ENCODE assay signal across 8 cellular contexts in the genomic region with DNA sequence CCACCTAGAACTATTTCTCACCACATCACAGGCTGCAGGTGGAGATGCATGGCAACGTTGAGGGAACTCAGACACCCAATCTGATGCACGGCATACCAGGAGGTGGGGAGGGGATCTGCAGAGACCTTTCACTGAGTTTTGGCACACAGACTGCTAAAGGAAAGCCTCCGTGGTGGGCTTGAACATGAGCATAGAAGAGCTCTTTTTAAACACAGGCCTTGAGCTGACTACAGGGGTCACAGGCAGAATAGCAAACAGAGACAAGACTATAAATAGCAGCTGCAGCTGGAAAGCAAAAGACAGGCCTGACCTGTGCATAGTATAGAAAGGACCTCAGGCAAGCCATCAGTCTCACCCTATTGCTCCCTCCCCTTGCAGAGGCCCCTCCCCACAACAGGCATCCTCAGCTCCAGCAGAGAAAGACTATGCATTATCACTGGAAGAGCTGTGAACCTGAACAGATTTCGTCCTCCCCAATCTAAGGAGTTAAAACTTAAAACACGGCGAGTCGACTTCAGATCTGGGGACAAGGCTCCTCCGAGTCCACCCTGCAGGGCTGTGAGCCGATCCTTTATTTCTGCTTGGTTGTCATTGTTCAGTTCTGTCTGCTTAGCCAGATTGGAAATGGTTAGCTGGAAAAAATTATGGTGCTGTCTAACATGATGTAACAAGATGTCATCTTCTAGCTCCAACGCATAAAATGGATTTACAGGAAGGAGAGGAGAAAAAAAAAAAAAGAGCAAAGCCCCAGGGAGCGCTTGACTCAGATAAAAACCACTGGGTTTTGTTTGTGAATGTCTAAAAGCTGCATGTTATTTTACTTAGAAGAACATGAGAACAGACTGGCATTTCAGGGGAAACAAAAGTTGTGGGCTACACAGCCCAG. TPM values are rescaled to one million over a fixed set of nuclear protein-coding genes. Genes with fewer than 3 reads are reported as not detected.
DNase-seq lines count a peak whose midpoint lies in the region; ATAC-seq and TF ChIP-seq lines count a peak whose summit lies in the region.

No MANE protein-coding gene starts in this region.

- DNase-seq in H4 (ENCODE audit: low spot score) (peak; percentile 25), RPMI7951 (ENCODE audit: low read depth) (peak; percentile 49), astrocyte of the spinal cord (ENCODE audit: low read depth, low spot score) (peak; percentile 92), lung (ENCODE audit: low spot score) (no peak), type B pancreatic cell (ENCODE audit: extremely low spot score, unreplicated experiment) (no peak), adrenal gland (no peak), COLO668 (lab: John Stamatoyannopoulos, UW; ENCODE audit: unreplicated experiment) (no peak)

- in situ Hi-C loops in astrocyte of the spinal cord (cut with HindIII; ENCODE audit: low sequenced_read_pairs), result no loop called here

- TF ChIP-seq POLR2A in adrenal gland (IDR thresholded peaks at IDR 0.05), result no peak

- H3K4me2 ChIP-seq in BLaER1 treated with 17β-estradiol and CSF1 and Interleukin-3, amounts not matched to agents 10 nM and 100 nM, result peak overlapping the region; percentile 68 to 88 (median 78)

- H3K27ac Mint-ChIP-seq in type B pancreatic cell, result peak overlapping the region; percentile 97

- peak overlapping the region in 10 of 11 experiments; percentile 2 to 77 (median 54); a peak in 20 of 22 replicates for H3K27ac ChIP-seq in BLaER1 treated with 17β-estradiol and CSF1 and Interleukin-3, amounts not matched to agents 10 nM and 100 nM
- H3K27ac ChIP-seq in lung (ENCODE audit: low read depth in 1 of 2, low read length in 1 of 2) (peak overlapping the region; percentile 74 to 82), adrenal gland (peak overlapping the region in 2 of 5 donors; percentile 64 to 70)

- no peaks in the 10 kb centered on the region for H3K9me3 ChIP-seq in BLaER1 treated with 17β-estradiol and CSF1 and Interleukin-3, amounts not matched to agents 10 nM and 100 nM (replicated peaks in 1 of 11)
- H3K9me3 ChIP-seq in lung (ENCODE audit: control insufficient read depth in 2 of 2, insufficient read depth in 1 of 2, low read length in 1 of 2) (no peaks in the 10 kb centered on the region), adrenal gland (replicated peaks in 1 of 3) (no peaks in the 10 kb centered on the region)

- H4K20me1 ChIP-seq in BLaER1 treated with 17β-estradiol and CSF1 and Interleukin-3, amounts not matched to agents 10 nM and 100 nM, result no peaks in the 10 kb centered on the region

- 63 to 76% methylated on average over 11 of the region's 11 CpGs for WGBS in lung, 2 donors
- WGBS in adrenal gland, 4 donors, result 49 to 53% (median 50%) methylated on average over 10 to 11 of the region's 11 CpGs

- no peak for ATAC-seq in lung (ENCODE audit: insufficient read depth, low FRiP score)

- intact Hi-C loops in adrenal gland (cut with DNase I), result no loop called here

- TF ChIP-seq CTCF in astrocyte of the spinal cord (IDR thresholded peaks at IDR 0.05; ENCODE audit: low read depth, low read length) (no peak), lung (IDR thresholded peaks at IDR 0.05; ENCODE audit: control extremely low read depth, extremely low read depth) (no peak), type B pancreatic cell (conservative IDR thresholded peaks at IDR 0.05) (no peak), adrenal gland (IDR thresholded peaks at IDR 0.05) (no peak)

- H3K4me3 ChIP-seq in BLaER1 treated with 17β-estradiol and CSF1 and Interleukin-3, amounts not matched to agents 10 nM and 100 nM, result peak overlapping the region in 7 of 10 experiments; percentile 13 to 48 (median 32); a peak in 8 of 20 replicates
- H3K4me3 ChIP-seq in astrocyte of the spinal cord (ENCODE audit: low read depth, low read length) (no peak overlapping the region), lung (no peak overlapping the region), adrenal gland (no peak overlapping the region)

- H3K4me1 Mint-ChIP-seq in type B pancreatic cell (ENCODE audit: unreplicated experiment), result peaks cover 28% of the 10 kb centered on the region

- peak overlapping the region in 10 of 11 experiments; percentile 7 to 70 (median 44); a peak in 15 of 22 replicates for H3K9ac ChIP-seq in BLaER1 treated with 17β-estradiol and CSF1 and Interleukin-3, amounts not matched to agents 10 nM and 100 nM

- no peaks in the 10 kb centered on the region for H3K27me3 Mint-ChIP-seq in type B pancreatic cell

- H3K4me3 Mint-ChIP-seq in type B pancreatic cell, result peak overlapping the region; percentile 81

- peaks cover 26 to 36% (median 32%) of the 10 kb centered on the region in 10 experiments for H3K4me1 ChIP-seq in BLaER1 treated with 17β-estradiol and CSF1 and Interleukin-3, amounts not matched to agents 10 nM and 100 nM
- H3K4me1 ChIP-seq in lung (ENCODE audit: control insufficient read depth in 2 of 2, insufficient read depth in 2 of 2, low read length in 2 of 2) (peaks cover 0 to 8% of the 10 kb centered on the region in 2 donors), adrenal gland (replicated peaks in 1 of 2) (peaks cover 0 to 7% of the 10 kb centered on the region in 2 donors)

- H3K27me3 ChIP-seq in BLaER1 treated with 17β-estradiol and CSF1 and Interleukin-3, amounts not matched to agents 10 nM and 100 nM, result no peaks in the 10 kb centered on the region
- no peaks in the 10 kb centered on the region for H3K27me3 ChIP-seq in lung (ENCODE audit: control insufficient read depth, insufficient read depth)
- H3K27me3 ChIP-seq in adrenal gland, result no peaks in the 10 kb centered on the region

- H3K36me3 Mint-ChIP-seq in type B pancreatic cell, result no peaks in the 10 kb centered on the region

- H3K9me3 Mint-ChIP-seq in type B pancreatic cell, result no peaks in the 10 kb centered on the region

- no peaks in the 10 kb centered on the region for H3K36me3 ChIP-seq in BLaER1 treated with 17β-estradiol and CSF1 and Interleukin-3, amounts not matched to agents 10 nM and 100 nM
- H3K36me3 ChIP-seq in lung (ENCODE audit: control insufficient read depth in 2 of 2, insufficient read depth in 2 of 2, low read length in 2 of 2) (no peaks in the 10 kb centered on the region), adrenal gland (replicated peaks in 1 of 2) (no peaks in the 10 kb centered on the region)

RNA-seq across cellular contexts. Expression of a gene that starts 25.3 kb away (rescaled TPM):
- total RNA-seq in H4 (2014; rRNA removed; shearing (Covaris generic)), result 16.5 and 25.2 TPM in 2 replicates
- total RNA-seq in RPMI7951 (2014; rRNA removed; shearing (Covaris generic)), result 17.5 and 20.3 TPM in 2 replicates
- total RNA-seq in lung (10 to 100 TPM; 18.9 to 24.2 TPM), type B pancreatic cell (ENCODE audit: low replicate concordance) (26.9 and 29.0 TPM in 2 replicates), adrenal gland (10 to 100 TPM; 11.7 to 23.0 (median 19.7) TPM)
- polyA plus RNA-seq in lung (1 to 10 TPM; 2.4 to 2.6 TPM), adrenal gland (10 to 100 TPM in 1 of 3 donors, 1 to 10 TPM in 2; 1.9 to 10.7 (median 2.4) TPM)

Comparison
In these comparisons a context has a peak if more than half of its experiments do, and no peak if none do; other contexts are left out.
1. H3K4me3 ChIP-seq: peak in BLaER1 treated with 17β-estradiol and CSF1 and Interleukin-3, amounts not matched to agents 10 nM and 100 nM (7 of 10); none in astrocyte of the spinal cord (single experiment), lung (single experiment) and adrenal gland (0 of 4).
2. DNase-seq: peak in H4 (single experiment), RPMI7951 (single experiment) and astrocyte of the spinal cord (single experiment); none in lung (single experiment), type B pancreatic cell (single experiment), adrenal gland (0 of 7) and COLO668 (single experiment).